ENCODE assay signal across 17 cellular contexts in genomic region chr1:241557551-241558193, GRCh38. TPM values are rescaled to one million over a fixed set of nuclear protein-coding genes. Genes with fewer than 3 reads are reported as not detected.
DNase-seq lines count a peak whose midpoint lies in the region; ATAC-seq, FAIRE-seq and TF ChIP-seq lines count a peak whose summit lies in the region.
"Had no signal": no experiment of that assay in that cellular context is flagged by ENCODE, and none has a peak within 500 bp of the region (broad histone marks: within the 10 kb centered on the region; RNA-seq: fewer than 3 reads in every experiment).

No MANE protein-coding gene starts in this region.

- H4K20me1 ChIP-seq in PC-9 (ENCODE audit: insufficient read depth): no peaks in the 10 kb centered on the region
- H4K20me1 ChIP-seq: BLaER1 treated with 17β-estradiol and CSF1 and Interleukin-3, amounts not matched to agents 10 nM and 100 nM had no signal

- no peak overlapping the region for H3K27ac Mint-ChIP-seq in CD8-positive, alpha-beta T cell

- CTCF ChIA-PET in A549 (lab: Yijun Ruan, JAX): no interaction called here
- CTCF ChIA-PET in PC-9 (lab: Charles Lee): no interaction called here
- CTCF ChIA-PET in CD8-positive, alpha-beta T cell (lab: Charles Lee): no interaction called here

- no peaks in the 10 kb centered on the region for H3K27me3 ChIP-seq in PC-9 (ENCODE audit: insufficient read depth, low read depth)
- no peaks in the 10 kb centered on the region for H3K27me3 ChIP-seq in right lobe of liver
- H3K27me3 ChIP-seq in pancreas: no peaks in the 10 kb centered on the region
- no peaks in the 10 kb centered on the region for H3K27me3 ChIP-seq in ascending aorta
- H3K27me3 ChIP-seq in ovary: no peaks in the 10 kb centered on the region
- H3K27me3 ChIP-seq in CD8-positive, alpha-beta T cell (ENCODE audit: insufficient read depth, low read length): no peaks in the 10 kb centered on the region
- H3K27me3 ChIP-seq: BLaER1 treated with 17β-estradiol and CSF1 and Interleukin-3, amounts not matched to agents 10 nM and 100 nM had no signal

- no peaks in the 10 kb centered on the region for H3F3A ChIP-seq in PC-9 (ENCODE audit: insufficient read depth, low read depth)

- H3K36me3 Mint-ChIP-seq in CD8-positive, alpha-beta T cell: no peaks in the 10 kb centered on the region

- H3K4me2 ChIP-seq in A549: peak overlapping the region; percentile 77
- H3K4me2 ChIP-seq in PC-9: peak overlapping the region; percentile 8; the same call in 1 of the 2 replicates
- H3K4me2 ChIP-seq: BLaER1 treated with 17β-estradiol and CSF1 and Interleukin-3, amounts not matched to agents 10 nM and 100 nM had no signal

- no peaks in the 10 kb centered on the region for H3K9me3 Mint-ChIP-seq in CD8-positive, alpha-beta T cell

- peaks cover 1% of the 10 kb centered on the region for H3K4me1 Mint-ChIP-seq in CD8-positive, alpha-beta T cell (ENCODE audit: low read depth)

- peaks cover 2% of the 10 kb centered on the region for H3K27me3 Mint-ChIP-seq in CD8-positive, alpha-beta T cell (ENCODE audit: low read depth)

- peaks cover 21% of the 10 kb centered on the region for H3K4me1 ChIP-seq in A549
- peaks cover 10% of the 10 kb centered on the region; the same call in 1 of the 2 replicates for H3K4me1 ChIP-seq in PC-9 (replicated peaks; ENCODE audit: insufficient read depth)
- H3K4me1 ChIP-seq in right lobe of liver: peaks cover 0 to 37% (median 13%) of the 10 kb centered on the region in 4 donors
- H3K4me1 ChIP-seq in pancreas: no peaks in the 10 kb centered on the region
- H3K4me1 ChIP-seq in ascending aorta: no peaks in the 10 kb centered on the region
- no peaks in the 10 kb centered on the region for H3K4me1 ChIP-seq in ovary (ENCODE audit: insufficient read depth)
- H3K4me1 ChIP-seq in CD8-positive, alpha-beta T cell (ENCODE audit: insufficient read depth, low read length): peaks cover under 1% of the 10 kb centered on the region
- H3K4me1 ChIP-seq: SJCRH30 had no signal

- intact Hi-C loops in PC-9 (cut with micrococcal nuclease; ENCODE audit: unreplicated experiment): no loop called here
- intact Hi-C loops in right lobe of liver (cut with DNase I): no loop called here
- intact Hi-C loops in pancreas (cut with DNase I): no loop called here
- intact Hi-C loops in ascending aorta (cut with DNase I): no loop called here
- intact Hi-C loops in ovary (cut with DNase I): no loop called here
- intact Hi-C loops in CD8-positive, alpha-beta T cell (cut with DNase I, micrococcal nuclease): no loop called here

- no peak overlapping the region for H3K4me3 Mint-ChIP-seq in CD8-positive, alpha-beta T cell

- POLR2A ChIA-PET in A549 (lab: Yijun Ruan, JAX) (no interaction called here), PC-9 (lab: Charles Lee; ENCODE audit: unreplicated experiment) (no interaction called here)
- POLR2A ChIA-PET in CD8-positive, alpha-beta T cell (lab: Charles Lee): no interaction called here

- H3K9me3 ChIP-seq in A549: no peaks in the 10 kb centered on the region
- no peaks in the 10 kb centered on the region for H3K9me3 ChIP-seq in PC-9 (ENCODE audit: insufficient read depth, low read depth)
- no peaks in the 10 kb centered on the region for H3K9me3 ChIP-seq in right lobe of liver
- H3K9me3 ChIP-seq in pancreas: no peaks in the 10 kb centered on the region
- H3K9me3 ChIP-seq in ascending aorta: no peaks in the 10 kb centered on the region
- no peaks in the 10 kb centered on the region for H3K9me3 ChIP-seq in ovary
- H3K9me3 ChIP-seq in CD8-positive, alpha-beta T cell (ENCODE audit: low read length): no peaks in the 10 kb centered on the region
- H3K9me3 ChIP-seq: SJCRH30 had no signal

- ATAC-seq in A549 (peak in 1 of 2 experiments; percentile 30; a peak in 2 of 6 replicates), right lobe of liver (peak; percentile 49 to 63 (median 56)), pancreas (no peak)
- ATAC-seq in CD8-positive, alpha-beta T cell: no peak

- no peaks in the 10 kb centered on the region; the same call in none of the 2 replicates for H3K9me2 ChIP-seq in PC-9 (ENCODE audit: insufficient read depth)

- 68% methylated on average over 5 of the region's 5 CpGs for WGBS in A549 (ENCODE audit: missing lambda C conversion rate)
- WGBS in right lobe of liver (ENCODE audit: insufficient coverage, low coverage, low lambda C conversion rate, missing lambda C conversion rate): 25% methylated on average over 5 of the region's 5 CpGs
- WGBS in pancreas, 2 donors: 60 to 67% methylated on average over 5 of the region's 5 CpGs
- 54 to 66% (median 62%) methylated on average over 5 of the region's 5 CpGs for WGBS in ovary, 3 donors

- H3K27ac ChIP-seq in A549 (peak overlapping the region; percentile 8 to 65; a peak in 1 of 6 replicates), PC-9 (no peak overlapping the region), right lobe of liver (peak overlapping the region in 2 of 3 donors; percentile 57 to 70), pancreas (no peak overlapping the region), ascending aorta (no peak overlapping the region), ovary (no peak overlapping the region)
- no peak overlapping the region for H3K27ac ChIP-seq in CD8-positive, alpha-beta T cell (ENCODE audit: low read depth, low read length)
- H3K27ac ChIP-seq: BLaER1 treated with 17β-estradiol and CSF1 and Interleukin-3, amounts not matched to agents 10 nM and 100 nM; SJCRH30 had no signal

- TF ChIP-seq POLR2A in A549 (IDR thresholded peaks at IDR 0.05; ENCODE audit: low read length) (no peak), right lobe of liver (IDR thresholded peaks at IDR 0.05) (no peak), ovary (IDR thresholded peaks at IDR 0.05) (no peak)

- H3K4me3 ChIP-seq in A549 (no peak overlapping the region), PC-9 (no peak overlapping the region), right lobe of liver (no peak overlapping the region), pancreas (no peak overlapping the region), ascending aorta (no peak overlapping the region), ovary (no peak overlapping the region)
- H3K4me3 ChIP-seq in CD8-positive, alpha-beta T cell (ENCODE audit: low read depth, low read length): no peak overlapping the region
- H3K4me3 ChIP-seq: BLaER1 treated with 17β-estradiol and CSF1 and Interleukin-3, amounts not matched to agents 10 nM and 100 nM; SJCRH30 had no signal

- BruUV-seq in PC-9 (replicated peaks; lab: Mats Ljungman, UMichigan): no TSS peak

- H3K36me3 ChIP-seq in PC-9 (ENCODE audit: low read depth) (no peaks in the 10 kb centered on the region), right lobe of liver (peaks cover 0 to 6% (median 0%) of the 10 kb centered on the region in 4 donors), pancreas (no peaks in the 10 kb centered on the region), ascending aorta (no peaks in the 10 kb centered on the region), ovary (no peaks in the 10 kb centered on the region)
- no peaks in the 10 kb centered on the region for H3K36me3 ChIP-seq in CD8-positive, alpha-beta T cell (ENCODE audit: insufficient read depth, low read length)
- H3K36me3 ChIP-seq: SJCRH30 had no signal

- no peaks in the 10 kb centered on the region for H3K79me2 ChIP-seq in PC-9 (ENCODE audit: low read depth)

- H2AFZ ChIP-seq in PC-9: peak overlapping the region; percentile 33; the same call in 1 of the 2 replicates

- no peak for TF ChIP-seq EP300 in A549 (IDR thresholded peaks at IDR 0.05)
- TF ChIP-seq EP300 in ovary (IDR thresholded peaks at IDR 0.05): no peak

- no peak for TF ChIP-seq RAD21 in A549 (conservative IDR thresholded peaks at IDR 0.05 in 1 of 2, IDR thresholded peaks at IDR 0.05 in 1 of 2)

- no peak for TF ChIP-seq CTCF in A549 (IDR thresholded peaks at IDR 0.05)
- no peak for TF ChIP-seq CTCF in PC-9 (conservative IDR thresholded peaks at IDR 0.05)
- TF ChIP-seq CTCF in right lobe of liver (IDR thresholded peaks at IDR 0.05): no peak
- TF ChIP-seq CTCF in pancreas (IDR thresholded peaks at IDR 0.05): no peak
- TF ChIP-seq CTCF in ascending aorta (IDR thresholded peaks at IDR 0.05): no peak
- TF ChIP-seq CTCF in ovary (IDR thresholded peaks at IDR 0.05): no peak
- TF ChIP-seq CTCF in CD8-positive, alpha-beta T cell (IDR thresholded peaks at IDR 0.05): no peak

- no peak for DNase-seq in A549 (ENCODE audit: low read depth in 1 of 2, low spot score in 1 of 2)
- DNase-seq in PC-9: no peak
- peak in 2 of 3 donors; percentile 54 to 57 for DNase-seq in right lobe of liver
- no peak for DNase-seq in pancreas
- no peak for DNase-seq in ascending aorta (ENCODE audit: low spot score in 2 of 2)
- no peak for DNase-seq in ovary
- DNase-seq in CD8-positive, alpha-beta T cell: no peak
- DNase-seq: DMS79 treated with DMSO at 0.1 percent for 48 hours, NCI-H1417 treated with DMSO at 0.1 percent for 48 hours, NCI-H187 treated with DMSO at 0.1 percent for 48 hours, NCI-H2227 treated with DMSO at 0.1 percent for 48 hours, NCI-H524, SJCRH30 had no signal

- FAIRE-seq in A549 (lab: Jason Lieb, UNC): no peak
- peak; percentile 35 for FAIRE-seq in endometrium (lab: Jason Lieb, UNC)
- no peak for FAIRE-seq in pancreas (lab: Jason Lieb, UNC)
- FAIRE-seq: H54 had no signal

RNA-seq across cellular contexts. Expression of gene KMO, which starts 25.5 kb away (rescaled TPM):
- polyA plus RNA-seq in A549 (2011; rRNA removed) (0.47 and 1.3 TPM in 2 replicates), A549 (2017; fragmentation: RNase III; extraction: RNeasy Plus Mini Kit Qiagen cat#74134 plus additional on column Dnase treatment) (0.30 to 0.36 TPM (median 0.35 TPM) in 3 replicates), pancreas (under 1 TPM; 0.04 to 0.26 TPM), ovary (under 1 TPM; 0.29 to 0.60 TPM)
- 0.20 and 0.29 TPM in 2 replicates for polyA plus RNA-seq in A549 (2012; cell fraction: cytosol; rRNA removed)
- polyA plus RNA-seq in A549 (2012; cell fraction: nucleus; rRNA removed): 0.07 and 0.31 TPM in 2 replicates
- polyA minus RNA-seq in A549 (2011; rRNA and poly(A)+ RNA removed): 0.45 TPM in 1 of 2 replicates, not detected in the other
- total RNA-seq in PC-9 (2021) (0.07 TPM in 1 of 2 replicates, not detected in the other), right lobe of liver (10 to 100 TPM; 25.4 to 57.3 (median 28.3) TPM), pancreas (under 1 TPM in 4 of 6 donors, not detected in 2; 0.09 to 0.89 (median 0.52) TPM), ascending aorta (not detected), ovary (1 to 10 TPM in 1 of 7 donors, under 1 TPM in 5, not detected in 1; 0.12 to 2.0 (median 0.43) TPM)
- total RNA-seq in CD8-positive, alpha-beta T cell: not detected
- total RNA-seq: A172 had no signal

RNA-seq across cellular contexts. Expression of gene FH, which starts 38.1 kb away (rescaled TPM):
- polyA plus RNA-seq in A549 (2011; rRNA removed): 75.5 and 99.8 TPM in 2 replicates
- polyA plus RNA-seq in A549 (2012; cell fraction: cytosol; rRNA removed): 50.8 and 51.2 TPM in 2 replicates
- polyA plus RNA-seq in A549 (2012; cell fraction: nucleus; rRNA removed): 33.0 and 38.9 TPM in 2 replicates
- 95.2 to 107 TPM (median 98.7 TPM) in 3 replicates for polyA plus RNA-seq in A549 (2017; fragmentation: RNase III; extraction: RNeasy Plus Mini Kit Qiagen cat#74134 plus additional on column Dnase treatment)
- polyA minus RNA-seq in A549 (2011; rRNA and poly(A)+ RNA removed): 32.7 and 34.7 TPM in 2 replicates
- total RNA-seq in PC-9 (2021): 56.1 and 88.3 TPM in 2 replicates
- total RNA-seq in right lobe of liver: 100 to 1,000 TPM in 5 of 6 experiments, 10 to 100 TPM in 1; 95.0 to 126 (median 114) TPM
- total RNA-seq in pancreas: 10 to 100 TPM; 15.1 to 27.0 (median 23.3) TPM
- 10 to 100 TPM; 20.0 to 33.5 TPM for polyA plus RNA-seq in pancreas
- total RNA-seq in ascending aorta: 29.9 TPM
- total RNA-seq in ovary: 10 to 100 TPM; 19.2 to 44.3 (median 40.5) TPM
- polyA plus RNA-seq in ovary: 10 to 100 TPM; 25.5 to 64.4 TPM
- 10 to 100 TPM; 12.1 to 14.0 TPM for total RNA-seq in CD8-positive, alpha-beta T cell

Comparison
In these comparisons a context has a peak if more than half of its experiments do, and no peak if none do; other contexts are left out.
1. ATAC-seq: peak in right lobe of liver (4 of 4); none in pancreas (0 of 4) and CD8-positive, alpha-beta T cell (single experiment).
2. DNase-seq: peak in right lobe of liver (2 of 3); none in A549 (0 of 2), PC-9 (0 of 2), pancreas (0 of 6), ascending aorta (0 of 2), ovary (0 of 5) and CD8-positive, alpha-beta T cell (0 of 7).
3. H3K27ac ChIP-seq: peak in A549 (2 of 2) and right lobe of liver (2 of 3); none in PC-9 (single experiment), pancreas (0 of 4), ascending aorta (0 of 2), ovary (0 of 2) and CD8-positive, alpha-beta T cell (single experiment).
4. RNA of gene KMO, which starts 25.5 kb away (total RNA-seq): 25.4 to 57.3 TPM in right lobe of liver; 0.12 to 2.0 TPM in ovary, 0.09 to 0.89 TPM in pancreas, 0.07 TPM in PC-9, not detected in ascending aorta (single experiment) and not detected in CD8-positive, alpha-beta T cell; every median in the first group is over 4 times any median in the second.